Comparison of ENCODE assay signal across 1 cellular context in genomic region chr5:177500685-177501522, GRCh38.
A peak's percentile ranks its signal among the peaks of the same experiment; 100 is the strongest.
TF ChIP-seq lines count a peak whose summit lies in the region.

No MANE protein-coding gene starts in this region.

TF ChIP-seq in HEK293, 187 proteins besides CTCF, POLR2A, EP300 and RAD21 (continued from another document):
- TF ChIP-seq ZBTB26 (tag by site-specific recombination; optimal IDR thresholded peaks at IDR 0.05): no peak
- no peak for TF ChIP-seq ZNF580 (tag by site-specific recombination; IDR thresholded peaks at IDR 0.05)
- no peak for TF ChIP-seq ZNF398 (tag by site-specific recombination; IDR thresholded peaks at IDR 0.05)
- TF ChIP-seq ZNF2 (tag by site-specific recombination; IDR thresholded peaks at IDR 0.05): 0 out of 2 replicates have a peak, but pooled peaks have one; percentile 56
- TF ChIP-seq GLI2 (tag by site-specific recombination; IDR thresholded peaks at IDR 0.05; ENCODE audit: borderline replicate concordance, low read depth): no peak
- TF ChIP-seq IKZF3 (tag by site-specific recombination; IDR thresholded peaks at IDR 0.05): peak; percentile 97
- peak; percentile 60; the same call in 1 of the 2 replicates for TF ChIP-seq ZNF660 (tag by site-specific recombination; IDR thresholded peaks at IDR 0.05)
- no peak for TF ChIP-seq ZNF302 (tag by site-specific recombination; IDR thresholded peaks at IDR 0.05; ENCODE audit: low read depth)
- peak; percentile 51 for TF ChIP-seq ZNF423 (tag by site-specific recombination; IDR thresholded peaks at IDR 0.05)
- TF ChIP-seq ZNF654 (tag by site-specific recombination; IDR thresholded peaks at IDR 0.05; ENCODE audit: low read depth): peak; percentile 76
- TF ChIP-seq ZFP41 (tag by site-specific recombination; IDR thresholded peaks at IDR 0.05; ENCODE audit: borderline replicate concordance): no peak
- no peak for TF ChIP-seq ZNF48 (tag by site-specific recombination; IDR thresholded peaks at IDR 0.05)
- no peak for TF ChIP-seq ZNF202 (tag by site-specific recombination; IDR thresholded peaks at IDR 0.05; ENCODE audit: borderline replicate concordance)
- TF ChIP-seq MEIS1 (CRISPR knock-in tag; IDR thresholded peaks at IDR 0.05; ENCODE audit: borderline replicate concordance): no peak
- TF ChIP-seq ZFP69B (tag by site-specific recombination; IDR thresholded peaks at IDR 0.05): no peak
- TF ChIP-seq ZNF280C (tag by site-specific recombination; IDR thresholded peaks at IDR 0.05): no peak
